In genomic region chr20:44097521-44098255, GRCh38 we compare ENCODE assay signal across 18 cellular contexts.
DNase-seq lines count a peak whose midpoint lies in the region; ATAC-seq and TF ChIP-seq lines count a peak whose summit lies in the region.
"Had no signal": no experiment of that assay in that cellular context is flagged by ENCODE, and none has a peak within 500 bp of the region (broad histone marks: within the 10 kb centered on the region; RNA-seq: fewer than 3 reads in every experiment).

No MANE protein-coding gene starts in this region.

- no peaks in the 10 kb centered on the region for H3K9me3 Mint-ChIP-seq in neural progenitor cell
- H3K9me3 Mint-ChIP-seq in type B pancreatic cell: peaks cover 2% of the 10 kb centered on the region
- H3K9me3 Mint-ChIP-seq: effector memory CD8-positive, alpha-beta T cell; T-helper 1 cell treated with Interleukin-12 subunit alpha and Interleukin-12 subunit beta and Interleukin-4 antibody, amounts not matched to agents 30 μg/mL and 1 μg/mL, for 36 hours had no signal

- H3K4me3 ChIP-seq in PC-3 (ENCODE audit: low read length): no peak overlapping the region
- H3K4me3 ChIP-seq in neural progenitor cell: no peak overlapping the region
- H3K4me3 ChIP-seq: adrenal gland had no signal

- H3F3A ChIP-seq in PC-3 (ENCODE audit: low read length, unreplicated experiment): no peaks in the 10 kb centered on the region
- H3F3A ChIP-seq in neural progenitor cell (ENCODE audit: low read depth): no peaks in the 10 kb centered on the region

- H3K9ac ChIP-seq in PC-3 (ENCODE audit: low read length) (no peak overlapping the region), neural progenitor cell (no peak overlapping the region)

- H3K27ac ChIP-seq in PC-3 (ENCODE audit: low read length) (no peak overlapping the region), epithelial cell of prostate (no peak overlapping the region), neural progenitor cell (no peak overlapping the region)
- H3K27ac ChIP-seq: adrenal gland had no signal

- no peaks in the 10 kb centered on the region for H3K4me1 Mint-ChIP-seq in neural progenitor cell
- peaks cover 9% of the 10 kb centered on the region for H3K4me1 Mint-ChIP-seq in type B pancreatic cell (ENCODE audit: unreplicated experiment)
- H3K4me1 Mint-ChIP-seq: B cell had no signal

- intact Hi-C loops in PC-3 (cut with micrococcal nuclease): no loop called here

- POLR2A ChIA-PET in PC-3 (lab: Charles Lee; ENCODE audit: unreplicated experiment): no interaction called here

- H4K20me1 ChIP-seq in PC-3 (ENCODE audit: low read length): no peaks in the 10 kb centered on the region
- H4K20me1 ChIP-seq in neural progenitor cell (ENCODE audit: low read depth): no peaks in the 10 kb centered on the region

- CTCF ChIA-PET in PC-3 (lab: Charles Lee): no interaction called here

- H3K4me1 ChIP-seq in PC-3 (ENCODE audit: insufficient read depth, low read length) (no peaks in the 10 kb centered on the region; the same call in 1 of the 2 replicates), neural progenitor cell (no peaks in the 10 kb centered on the region)
- H3K4me1 ChIP-seq: adrenal gland had no signal

- peaks cover 5% of the 10 kb centered on the region for H3K27me3 Mint-ChIP-seq in neural progenitor cell (ENCODE audit: insufficient read depth, low read depth)
- peaks cover 20% of the 10 kb centered on the region for H3K27me3 Mint-ChIP-seq in type B pancreatic cell

- H3K36me3 Mint-ChIP-seq in neural progenitor cell (no peaks in the 10 kb centered on the region), type B pancreatic cell (no peaks in the 10 kb centered on the region)

- H3K9me3 ChIP-seq in PC-3 (ENCODE audit: low read length) (no peaks in the 10 kb centered on the region), neural progenitor cell (ENCODE audit: low read depth) (no peaks in the 10 kb centered on the region)
- H3K9me3 ChIP-seq: adrenal gland had no signal

- H3K36me3 ChIP-seq in PC-3 (ENCODE audit: low read depth, low read length) (no peaks in the 10 kb centered on the region), neural progenitor cell (no peaks in the 10 kb centered on the region)
- H3K36me3 ChIP-seq: adrenal gland had no signal

- H3K79me2 ChIP-seq in PC-3 (ENCODE audit: low read length) (no peaks in the 10 kb centered on the region), neural progenitor cell (ENCODE audit: low read depth) (no peaks in the 10 kb centered on the region)

- H3K4me3 Mint-ChIP-seq in neural progenitor cell (peak overlapping the region; percentile 18), type B pancreatic cell (no peak overlapping the region)
- H3K4me3 Mint-ChIP-seq: activated CD8-positive, alpha-beta T cell treated with anti-CD3 and anti-CD28 coated beads for 36 hours; B cell; effector memory CD8-positive, alpha-beta T cell; T-helper 1 cell treated with Interleukin-12 subunit alpha and Interleukin-12 subunit beta and Interleukin-4 antibody, amounts not matched to agents 30 μg/mL and 1 μg/mL, for 36 hours had no signal

- no peaks in the 10 kb centered on the region for H3K9me2 ChIP-seq in PC-3 (replicated peaks; ENCODE audit: low read length)

- DNase-seq in HPDE6-E6E7 (ENCODE audit: extremely low spot score): peak; percentile 56
- DNase-seq in PC-3: peak; percentile 27
- peak; percentile 53 for DNase-seq in epithelial cell of prostate (ENCODE audit: low read depth, low spot score)
- no peak for DNase-seq in neural progenitor cell (ENCODE audit: low spot score)
- no peak for DNase-seq in RKO (ENCODE audit: low spot score)
- no peak for DNase-seq in type B pancreatic cell (ENCODE audit: extremely low spot score, unreplicated experiment)
- no peak for DNase-seq in OCI-M2 (lab: John Stamatoyannopoulos, UW; ENCODE audit: unreplicated experiment)
- DNase-seq: activated CD8-positive, alpha-beta T cell treated with anti-CD3 and anti-CD28 coated beads for 36 hours; adrenal gland; cerebellar nuclear complex; effector memory CD8-positive, alpha-beta T cell; EL; NCI-H2029; NCI-H446 treated with DMSO at 0.1 percent for 48 hours; SIG-M5; stimulated activated CD4-positive, alpha-beta T cell treated with anti-CD3 and anti-CD28 coated beads, Interleukin-2, amount 100 ng/mL, for 48 hours had no signal

- no peak overlapping the region for H2AFZ ChIP-seq in PC-3 (ENCODE audit: low read length)
- H2AFZ ChIP-seq in neural progenitor cell (replicated peaks): no peak overlapping the region

- H3K27ac Mint-ChIP-seq in neural progenitor cell: no peak overlapping the region
- H3K27ac Mint-ChIP-seq in type B pancreatic cell: no peak overlapping the region
- H3K27ac Mint-ChIP-seq: activated CD8-positive, alpha-beta T cell treated with anti-CD3 and anti-CD28 coated beads for 36 hours; B cell; effector memory CD8-positive, alpha-beta T cell; T-helper 1 cell treated with Interleukin-12 subunit alpha and Interleukin-12 subunit beta and Interleukin-4 antibody, amounts not matched to agents 30 μg/mL and 1 μg/mL, for 36 hours had no signal

- TF ChIP-seq CTCF in PC-3 (conservative IDR thresholded peaks at IDR 0.05; ENCODE audit: low read depth, low read length) (no peak), neural progenitor cell (IDR thresholded peaks at IDR 0.05) (no peak), type B pancreatic cell (conservative IDR thresholded peaks at IDR 0.05) (no peak)

- H3K27me3 ChIP-seq in PC-3 (ENCODE audit: low read length) (no peaks in the 10 kb centered on the region), neural progenitor cell (peaks cover 5% of the 10 kb centered on the region)

- ATAC-seq in PC-3: no peak; the same call in 1 of the 2 replicates
- ATAC-seq: activated CD8-positive, alpha-beta T cell treated with anti-CD3 and anti-CD28 coated beads for 36 hours; effector memory CD8-positive, alpha-beta T cell had no signal

- no peak overlapping the region for H3K4me2 ChIP-seq in PC-3 (ENCODE audit: low read length)
- H3K4me2 ChIP-seq in neural progenitor cell: no peak overlapping the region

- no TSS peak for BruUV-seq in PC-3 (replicated peaks; lab: Mats Ljungman, UMichigan)

Comparison
In these comparisons a context has a peak if more than half of its experiments do, and no peak if none do; other contexts are left out.
1. DNase-seq: peak in HPDE6-E6E7 (single experiment), PC-3 (single experiment) and epithelial cell of prostate (single experiment); none in neural progenitor cell (single experiment), RKO (single experiment), type B pancreatic cell (single experiment) and OCI-M2 (single experiment).